Comparison of ENCODE assay signal across 8 cellular contexts in genomic region chr20:50111120-50111828, GRCh38. TPM values are rescaled to one million over a fixed set of nuclear protein-coding genes. Genes with fewer than 3 reads are reported as not detected.
A peak's percentile ranks its signal among the peaks of the same experiment; 100 is the strongest.
DNase-seq lines count a peak whose midpoint lies in the region; ATAC-seq and TF ChIP-seq lines count a peak whose summit lies in the region.

No MANE protein-coding gene starts in this region.

- no peaks in the 10 kb centered on the region for H3K9me3 Mint-ChIP-seq in Calu3 (ENCODE audit: low read depth, unreplicated experiment)
- H3K9me3 Mint-ChIP-seq in naive B cell: no peaks in the 10 kb centered on the region

- H4K20me1 ChIP-seq in mammary epithelial cell (ENCODE audit: insufficient read depth, low read length): peaks cover 10% of the 10 kb centered on the region

- H3K4me1 ChIP-seq in Peyer's patch (peaks cover 19 to 65% (median 28%) of the 10 kb centered on the region in 4 donors), mammary epithelial cell (ENCODE audit: insufficient read depth, low read length) (peaks cover 50% of the 10 kb centered on the region), upper lobe of left lung (peaks cover 64 to 85% (median 74%) of the 10 kb centered on the region in 4 donors)

- H3K27me3 Mint-ChIP-seq in Calu3 (ENCODE audit: unreplicated experiment): no peaks in the 10 kb centered on the region
- H3K27me3 Mint-ChIP-seq in naive B cell: no peaks in the 10 kb centered on the region

- DNase-seq in Calu3 (no peak), Peyer's patch (no peak), mammary epithelial cell (peak; percentile 78), naive B cell (no peak), upper lobe of left lung (no peak)

- TF ChIP-seq CTCF in Calu3 (IDR thresholded peaks at IDR 0.05; ENCODE audit: unreplicated experiment) (no peak), Peyer's patch (IDR thresholded peaks at IDR 0.05) (no peak), mammary epithelial cell (conservative IDR thresholded peaks at IDR 0.05 in 1 of 2, IDR thresholded peaks at IDR 0.05 in 1 of 2; ENCODE audit: extremely low read depth in 1 of 2, insufficient read depth in 1 of 2, low read depth in 1 of 2, low read length in 2 of 2) (no peak), upper lobe of left lung (IDR thresholded peaks at IDR 0.05) (no peak)

- CTCF ChIA-PET in Calu3 (lab: Charles Lee) (interaction anchor here (0.5 kb wide), 1 partner anchor 1177 kb away, joined by 7 read pairs; no protein-coding TSS in a partner anchor), mammary epithelial cell (lab: Charles Lee; ENCODE audit: low non-redundant PET) (no interaction called here)

- H3K27ac ChIP-seq in Peyer's patch: peak overlapping the region in 3 of 4 donors; percentile 49 to 99 (median 94)
- peak overlapping the region; percentile 88 for H3K27ac ChIP-seq in mammary epithelial cell (ENCODE audit: insufficient read depth, low read depth, low read length)
- peak overlapping the region; percentile 45 to 99 (median 96) for H3K27ac ChIP-seq in upper lobe of left lung

- H3K4me3 ChIP-seq in Peyer's patch: peak overlapping the region; percentile 81 to 98 (median 94)
- peak overlapping the region; percentile 80 to 94 (median 85) for H3K4me3 ChIP-seq in mammary epithelial cell (replicated peaks in 1 of 3; ENCODE audit: insufficient read depth in 1 of 3, low read depth in 2 of 3, low read length in 3 of 3)
- H3K4me3 ChIP-seq in upper lobe of left lung: peak overlapping the region in 3 of 4 donors; percentile 79 to 91 (median 86)

- BruUV-seq in Calu3 (replicated peaks; lab: Mats Ljungman, UMichigan) (TSS peak; percentile 21), mammary epithelial cell (replicated peaks; lab: Mats Ljungman, UMichigan) (TSS peak; percentile 15)

- in situ Hi-C loops in mammary epithelial cell (cut with MboI; ENCODE audit: low sequenced_read_pairs in 2 of 2): loop anchor here in 1 of 2 donors (10.0 kb wide), 1 partner anchor 64 kb away; no protein-coding TSS in a partner anchor

- dilution Hi-C loops in mammary epithelial cell (cut with HindIII; ENCODE audit: low sequenced_read_pairs): no loop called here

- H2AFZ ChIP-seq in mammary epithelial cell (ENCODE audit: low read depth, low read length): no peak overlapping the region

- no peaks in the 10 kb centered on the region for H3K36me3 ChIP-seq in Peyer's patch
- H3K36me3 ChIP-seq in mammary epithelial cell (ENCODE audit: insufficient read depth, low read length): peaks cover 2% of the 10 kb centered on the region
- H3K36me3 ChIP-seq in upper lobe of left lung: peaks cover 0 to 2% (median 0%) of the 10 kb centered on the region in 4 donors

- H3K9me3 ChIP-seq in Peyer's patch (no peaks in the 10 kb centered on the region), mammary epithelial cell (replicated peaks; ENCODE audit: insufficient read depth, low read length) (no peaks in the 10 kb centered on the region), upper lobe of left lung (no peaks in the 10 kb centered on the region)

- TF ChIP-seq EP300 in upper lobe of left lung (IDR thresholded peaks at IDR 0.05): no peak

- 42% methylated on average over 8 of the region's 10 CpGs for WGBS in mammary epithelial cell (ENCODE audit: low coverage, missing lambda C conversion rate)
- WGBS in upper lobe of left lung, 2 donors: 56 to 64% methylated on average over 9 to 10 of the region's 10 CpGs

- peak overlapping the region; percentile 98 for H3K9ac ChIP-seq in mammary epithelial cell (ENCODE audit: insufficient read depth, low read length)

- H3K79me2 ChIP-seq in mammary epithelial cell (ENCODE audit: insufficient read depth, low read length): peaks cover 82% of the 10 kb centered on the region

- H3K4me1 Mint-ChIP-seq in Calu3 (ENCODE audit: low read depth, unreplicated experiment) (peaks cover 79% of the 10 kb centered on the region), naive B cell (peaks cover 67 to 94% (median 81%) of the 10 kb centered on the region in 3 donors)

- H3K4me3 Mint-ChIP-seq in Calu3 (ENCODE audit: low read depth, unreplicated experiment) (peak overlapping the region; percentile 93), naive B cell (peak overlapping the region; percentile 90 to 99 (median 98))

- H3K36me3 Mint-ChIP-seq in Calu3 (ENCODE audit: insufficient read depth, unreplicated experiment) (peaks cover 37% of the 10 kb centered on the region), naive B cell (no peaks in the 10 kb centered on the region)

- ATAC-seq in naive B cell (ENCODE audit: low read depth in 2 of 2): no peak
- no peak for ATAC-seq in upper lobe of left lung (ENCODE audit: low FRiP score in 2 of 2)
- ATAC-seq in GM18868 (IDR thresholded peaks at IDR 0.05; ENCODE audit: unreplicated experiment): no peak
- no peak for ATAC-seq in HG02642 (IDR thresholded peaks at IDR 0.05; ENCODE audit: poor library complexity, unreplicated experiment)
- no peak for ATAC-seq in GM19455 (IDR thresholded peaks at IDR 0.05; ENCODE audit: unreplicated experiment)

- H3K27ac Mint-ChIP-seq in Calu3 (ENCODE audit: unreplicated experiment): peak overlapping the region; percentile 77
- peak overlapping the region; percentile 66 to 98 (median 96) for H3K27ac Mint-ChIP-seq in naive B cell

- H3K4me2 ChIP-seq in mammary epithelial cell (ENCODE audit: insufficient read depth, low read depth, low read length): peak overlapping the region; percentile 93

- H3K27me3 ChIP-seq in Peyer's patch: no peaks in the 10 kb centered on the region
- H3K27me3 ChIP-seq in mammary epithelial cell (ENCODE audit: insufficient read depth, low read length): no peaks in the 10 kb centered on the region
- H3K27me3 ChIP-seq in upper lobe of left lung: no peaks in the 10 kb centered on the region

- intact Hi-C loops in Calu3 (cut with micrococcal nuclease; ENCODE audit: unreplicated experiment) (no loop called here), mammary epithelial cell (cut with micrococcal nuclease) (no loop called here)

- TF ChIP-seq POLR2A in Peyer's patch (IDR thresholded peaks at IDR 0.05): no peak
- no peak for TF ChIP-seq POLR2A in upper lobe of left lung (IDR thresholded peaks at IDR 0.05)

RNA-seq across cellular contexts. Expression of gene UBE2V1, which starts 1.7 kb away (rescaled TPM):
- total RNA-seq in Calu3 (2022): 212 TPM in 2 replicates
- total RNA-seq in Peyer's patch: 100 to 1,000 TPM in 3 of 4 donors, 10 to 100 TPM in 1; 94.4 to 111 (median 105) TPM
- total RNA-seq in mammary epithelial cell: 100 to 1,000 TPM in 1 of 2 donors, 10 to 100 TPM in 1; 54.8 to 119 TPM
- 109 TPM for polyA plus RNA-seq in mammary epithelial cell
- polyA minus RNA-seq in mammary epithelial cell: 157 TPM
- polyA plus RNA-seq in naive B cell (ENCODE audit: low read depth in 6 of 6): 100 to 1,000 TPM in 5 of 6 donors, 10 to 100 TPM in 1; 99.3 to 153 (median 113) TPM
- total RNA-seq in upper lobe of left lung: 100 to 1,000 TPM in 1 of 6 donors, 10 to 100 TPM in 5; 50.3 to 116 (median 69.9) TPM

RNA-seq across cellular contexts. Expression of gene PEDS1, which starts 42.2 kb away (rescaled TPM):
- 36.0 and 37.5 TPM in 2 replicates for total RNA-seq in Calu3 (2022)
- 10 to 100 TPM; 13.2 to 34.3 (median 24.5) TPM for total RNA-seq in Peyer's patch
- total RNA-seq in mammary epithelial cell: 10 to 100 TPM; 28.8 to 29.5 TPM
- 66.2 TPM for polyA plus RNA-seq in mammary epithelial cell
- polyA minus RNA-seq in mammary epithelial cell: 90.1 TPM
- 10 to 100 TPM; 14.1 to 22.6 (median 16.9) TPM for polyA plus RNA-seq in naive B cell (ENCODE audit: low read depth in 6 of 6)
- total RNA-seq in upper lobe of left lung: 10 to 100 TPM; 30.4 to 59.3 (median 34.2) TPM
